ENCODE assay signal across 1 cellular context in genomic region chr7:65794671-65795391, GRCh38.
A peak's percentile ranks its signal among the peaks of the same experiment; 100 is the strongest.
TF ChIP-seq lines count a peak whose summit lies in the region.
"Not testable (repeated sequence)": the region's sequence is repeated elsewhere in the genome, so short reads cannot be mapped to it uniquely, and the experiment has no call there.

No MANE protein-coding gene starts in this region.

TF ChIP-seq in HepG2, 621 proteins besides CTCF, POLR2A, EP300 and RAD21 (continued from another document):
- TF ChIP-seq ARID5B (CRISPR knock-in tag; IDR thresholded peaks at IDR 0.05) (peak; percentile 57), SALL1 (CRISPR knock-in tag; IDR thresholded peaks at IDR 0.05) (0 out of 2 replicates have a peak, but pooled peaks have one; percentile 38), SOX5 (CRISPR knock-in tag; IDR thresholded peaks at IDR 0.05; ENCODE audit: borderline replicate concordance) (0 out of 2 replicates have a peak, but pooled peaks have one; percentile 42), HOMEZ (CRISPR knock-in tag; IDR thresholded peaks at IDR 0.05; ENCODE audit: low read depth) (peak; percentile 30; the same call in 1 of the 2 replicates), SAP130 (CRISPR knock-in tag; IDR thresholded peaks at IDR 0.05; ENCODE audit: low read depth) (peak; percentile 73), FOXP1 (CRISPR knock-in tag; IDR thresholded peaks at IDR 0.05) (peak; percentile 12; the same call in 1 of the 2 replicates), FOXA3 (CRISPR knock-in tag; IDR thresholded peaks at IDR 0.05) (peak; percentile 44; the same call in 1 of the 2 replicates), NR2F6 (CRISPR knock-in tag; IDR thresholded peaks at IDR 0.05) (peak; percentile 64; the same call in 1 of the 2 replicates), RXRB (CRISPR knock-in tag; IDR thresholded peaks at IDR 0.05; ENCODE audit: borderline replicate concordance) (peak; percentile 40; the same call in 1 of the 2 replicates), GATAD2A (CRISPR knock-in tag; IDR thresholded peaks at IDR 0.05) (peak; percentile 30; the same call in 1 of the 2 replicates), PAXIP1 (CRISPR knock-in tag; conservative IDR thresholded peaks at IDR 0.05) (0 out of 2 replicates have a peak, but pooled peaks have one; percentile 19)
- TF ChIP-seq FOXP1, NR2F6 (IDR thresholded peaks at IDR 0.05): not testable (repeated sequence)
